ENCODE assay signal across 2 cellular contexts in genomic region chr1:148757446-148757845, GRCh38. TPM values are rescaled to one million over a fixed set of nuclear protein-coding genes. Genes with fewer than 3 reads are reported as not detected.
"Had no signal": no experiment of that assay in that cellular context is flagged by ENCODE, and none has a peak within 500 bp of the region (broad histone marks: within the 10 kb centered on the region; RNA-seq: fewer than 3 reads in every experiment).

No MANE protein-coding gene starts in this region.

RNA-seq across cellular contexts. Expression of gene NUDT4B, which starts 8.9 kb away (rescaled TPM):
- total RNA-seq: esophagus mucosa, WTC11 had no signal
